In genomic region chr18:489244-490023, GRCh38 we compare ENCODE assay signal across 12 cellular contexts. TPM values are rescaled to one million over a fixed set of nuclear protein-coding genes. Genes with fewer than 3 reads are reported as not detected.
DNase-seq lines count a peak whose midpoint lies in the region; ATAC-seq and TF ChIP-seq lines count a peak whose summit lies in the region.
"Had no signal": no experiment of that assay in that cellular context is flagged by ENCODE, and none has a peak within 500 bp of the region (broad histone marks: within the 10 kb centered on the region; RNA-seq: fewer than 3 reads in every experiment).

No MANE protein-coding gene starts in this region.

- 0 out of 2 replicates have a peak, but pooled peaks cover 3% of the 10 kb centered on the region for H3K36me3 ChIP-seq in ACC112 (ENCODE audit: insufficient read depth, low read length)
- H3K36me3 ChIP-seq: prostate gland, thoracic aorta had no signal

- peak overlapping the region; percentile 77 for H3K27ac ChIP-seq in ACC112 (ENCODE audit: low read depth, low read length)
- H3K27ac ChIP-seq: coronary artery, prostate gland, thoracic aorta had no signal

- H3K4me3 ChIP-seq in ACC112 (ENCODE audit: low read depth, low read length), result peak overlapping the region; percentile 52
- no peak overlapping the region for H3K4me3 ChIP-seq in astrocyte of the spinal cord (ENCODE audit: low read depth, low read length)
- H3K4me3 ChIP-seq: coronary artery, prostate gland, thoracic aorta had no signal

- H3K79me2 ChIP-seq in ACC112 (ENCODE audit: control insufficient read depth, insufficient read depth, low read length, unreplicated experiment), result no peaks in the 10 kb centered on the region

- DNase-seq in HT1080 (ENCODE audit: low read depth) (peak; percentile 67), astrocyte of the spinal cord (ENCODE audit: low read depth, low spot score) (peak; percentile 57), glomerular visceral epithelial cell (ENCODE audit: extremely low spot score) (peak; percentile 38), NCI-H526 treated with DMSO at 0.1 percent for 48 hours (lab: John Stamatoyannopoulos, UW) (no peak)
- no peak for DNase-seq in activated CD4-positive, CD25-positive, alpha-beta regulatory T cell treated with anti-CD3 and anti-CD28 coated beads, Interleukin-2, amount 50 U/mL, for 72 hours

- TF ChIP-seq CTCF in astrocyte of the spinal cord (IDR thresholded peaks at IDR 0.05; ENCODE audit: low read depth, low read length), result no peak

- H3K4me1 ChIP-seq in ACC112 (ENCODE audit: control insufficient read depth, insufficient read depth, low read length, unreplicated experiment), result peaks cover 32% of the 10 kb centered on the region

- H3K27me3 ChIP-seq in ACC112 (ENCODE audit: insufficient read depth, low read length), result no peaks in the 10 kb centered on the region

- H2AFZ ChIP-seq in ACC112 (ENCODE audit: low read length, unreplicated experiment), result no peak overlapping the region

- in situ Hi-C loops in astrocyte of the spinal cord (cut with HindIII; ENCODE audit: low sequenced_read_pairs), result no loop called here

- ATAC-seq in GM18511 (IDR thresholded peaks at IDR 0.05; ENCODE audit: unreplicated experiment) (no peak), HG03175 (IDR thresholded peaks at IDR 0.05; ENCODE audit: unreplicated experiment) (no peak)
- ATAC-seq: esophagus mucosa had no signal

RNA-seq across cellular contexts. Expression of gene COLEC12, which starts 11.1 kb away (rescaled TPM):
- not detected in 2 replicates for total RNA-seq in HT1080 (2014; rRNA removed; shearing (Covaris generic))
- polyA plus RNA-seq in HT1080 (2015; cell fraction: cytosol; rRNA removed), result 0.01 and 0.10 TPM in 2 replicates
- polyA plus RNA-seq in HT1080 (2015; cell fraction: nucleus; rRNA removed), result 0.10 and 0.11 TPM in 2 replicates

Comparison
In these comparisons a context has a peak if more than half of its experiments do, and no peak if none do; other contexts are left out.
1. DNase-seq: peak in HT1080 (single experiment), astrocyte of the spinal cord (single experiment) and glomerular visceral epithelial cell (single experiment); none in NCI-H526 treated with DMSO at 0.1 percent for 48 hours (single experiment) and activated CD4-positive, CD25-positive, alpha-beta regulatory T cell treated with anti-CD3 and anti-CD28 coated beads, Interleukin-2, amount 50 U/mL, for 72 hours (single experiment).